1 cellular context compared by ENCODE assay signal in genomic region chr13:52652170-52652979, GRCh38.
TF ChIP-seq lines count a peak whose summit lies in the region.

Gene SUGT1, plus strand, starts transcription at chr13:52652836. Its CDS starts 85 bp downstream, at chr13:52652921.

TF ChIP-seq in HepG2, 621 proteins besides CTCF, POLR2A, EP300 and RAD21 (continued from another document):
- TF ChIP-seq ZNF276 (CRISPR knock-in tag; IDR thresholded peaks at IDR 0.05; ENCODE audit: low read depth), result no peak
